ENCODE assay signal across 8 cellular contexts in genomic region chr1:205248793-205249601, GRCh38. TPM values are rescaled to one million over a fixed set of nuclear protein-coding genes. Genes with fewer than 3 reads are reported as not detected.
DNase-seq lines count a peak whose midpoint lies in the region; ATAC-seq, FAIRE-seq and TF ChIP-seq lines count a peak whose summit lies in the region.

No MANE protein-coding gene starts in this region.

- H3K36me3 ChIP-seq in psoas muscle (ENCODE audit: insufficient read depth in 1 of 2, low read depth in 1 of 2) (no peaks in the 10 kb centered on the region), small intestine (ENCODE audit: control insufficient read depth in 2 of 2, insufficient read depth in 2 of 2, low read length in 2 of 2) (no peaks in the 10 kb centered on the region)

- peaks cover 88% of the 10 kb centered on the region for H3K4me1 ChIP-seq in psoas muscle
- H3K4me1 ChIP-seq in small intestine (ENCODE audit: control insufficient read depth in 2 of 2, insufficient read depth in 1 of 2, low read depth in 1 of 2, low read length in 1 of 2), result peaks cover 0 to 7% of the 10 kb centered on the region in 2 donors

- H3K9me3 ChIP-seq in psoas muscle, result no peaks in the 10 kb centered on the region
- no peaks in the 10 kb centered on the region for H3K9me3 ChIP-seq in small intestine (ENCODE audit: control insufficient read depth, low read depth)

- H3K27me3 ChIP-seq in psoas muscle (ENCODE audit: insufficient read depth in 3 of 3, low read length in 2 of 3), result no peaks in the 10 kb centered on the region
- H3K27me3 ChIP-seq in small intestine (ENCODE audit: control insufficient read depth in 2 of 2, insufficient read depth in 2 of 2, low read length in 2 of 2), result no peaks in the 10 kb centered on the region

- 21 to 51% (median 30%) methylated on average over 11 of the region's 11 CpGs for WGBS in psoas muscle, 3 donors
- WGBS in small intestine, 3 donors, result 17 to 30% (median 29%) methylated on average over 11 of the region's 11 CpGs

- DNase-seq in DMS 273 treated with DMSO at 0.1 percent for 48 hours (lab: John Stamatoyannopoulos, UW) (peak; percentile 44), cardiac septum (ENCODE audit: low spot score) (peak; percentile 82), psoas muscle (peak in 1 of 2 donors; percentile 67), SKM-1 treated with dmso at 0.1 percent for 144 hours (lab: John Stamatoyannopoulos, UW; ENCODE audit: unreplicated experiment) (no peak), small intestine (no peak)

- intact Hi-C loops in cardiac septum (cut with DNase I), result no loop called here
- intact Hi-C loops in psoas muscle (cut with DNase I), result no loop called here

- H3K27ac ChIP-seq in psoas muscle (peak overlapping the region; percentile 84), small intestine (ENCODE audit: low read depth in 1 of 2, low read length in 1 of 2) (peak overlapping the region in 1 of 2 donors; percentile 31)

- peak; percentile 64 for ATAC-seq in SK-N-SH treated with all-trans-retinoic acid at 6 μM for 48 hours
- no peak for ATAC-seq in psoas muscle
- no peak for ATAC-seq in GM19351 (IDR thresholded peaks at IDR 0.05; ENCODE audit: unreplicated experiment)
- ATAC-seq in HG03432 (IDR thresholded peaks at IDR 0.05; ENCODE audit: unreplicated experiment), result no peak

- no peak for TF ChIP-seq CTCF in psoas muscle (IDR thresholded peaks at IDR 0.05)

- no peak for FAIRE-seq in small intestine (lab: Jason Lieb, UNC)

- H3K4me3 ChIP-seq in psoas muscle (no peak overlapping the region), small intestine (ENCODE audit: low read depth in 1 of 2, low read length in 2 of 2) (no peak overlapping the region)

TF ChIP-seq in SK-N-SH treated with all-trans-retinoic acid at 6 μM for 48 hours, 23 proteins besides CTCF, POLR2A, EP300 and RAD21:
- no peak for TF ChIP-seq ZNF70 (CRISPR knock-in tag; IDR thresholded peaks at IDR 0.05)
- TF ChIP-seq, protein P1, sequence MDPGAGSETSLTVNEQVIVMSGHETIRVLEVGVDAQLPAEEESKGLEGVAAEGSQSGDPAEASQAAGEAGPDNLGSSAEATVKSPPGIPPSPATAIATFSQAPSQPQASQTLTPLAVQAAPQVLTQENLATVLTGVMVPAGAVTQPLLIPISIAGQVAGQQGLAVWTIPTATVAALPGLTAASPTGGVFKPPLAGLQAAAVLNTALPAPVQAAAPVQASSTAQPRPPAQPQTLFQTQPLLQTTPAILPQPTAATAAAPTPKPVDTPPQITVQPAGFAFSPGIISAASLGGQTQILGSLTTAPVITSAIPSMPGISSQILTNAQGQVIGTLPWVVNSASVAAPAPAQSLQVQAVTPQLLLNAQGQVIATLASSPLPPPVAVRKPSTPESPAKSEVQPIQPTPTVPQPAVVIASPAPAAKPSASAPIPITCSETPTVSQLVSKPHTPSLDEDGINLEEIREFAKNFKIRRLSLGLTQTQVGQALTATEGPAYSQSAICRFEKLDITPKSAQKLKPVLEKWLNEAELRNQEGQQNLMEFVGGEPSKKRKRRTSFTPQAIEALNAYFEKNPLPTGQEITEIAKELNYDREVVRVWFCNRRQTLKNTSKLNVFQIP (CRISPR knock-in tag; IDR thresholded peaks at IDR 0.05; ENCODE audit: borderline replicate concordance, low read depth), result no peak
- no peak for TF ChIP-seq ARNTL (CRISPR knock-in tag; IDR thresholded peaks at IDR 0.05; ENCODE audit: borderline replicate concordance, low read depth)
- TF ChIP-seq, protein P2, sequence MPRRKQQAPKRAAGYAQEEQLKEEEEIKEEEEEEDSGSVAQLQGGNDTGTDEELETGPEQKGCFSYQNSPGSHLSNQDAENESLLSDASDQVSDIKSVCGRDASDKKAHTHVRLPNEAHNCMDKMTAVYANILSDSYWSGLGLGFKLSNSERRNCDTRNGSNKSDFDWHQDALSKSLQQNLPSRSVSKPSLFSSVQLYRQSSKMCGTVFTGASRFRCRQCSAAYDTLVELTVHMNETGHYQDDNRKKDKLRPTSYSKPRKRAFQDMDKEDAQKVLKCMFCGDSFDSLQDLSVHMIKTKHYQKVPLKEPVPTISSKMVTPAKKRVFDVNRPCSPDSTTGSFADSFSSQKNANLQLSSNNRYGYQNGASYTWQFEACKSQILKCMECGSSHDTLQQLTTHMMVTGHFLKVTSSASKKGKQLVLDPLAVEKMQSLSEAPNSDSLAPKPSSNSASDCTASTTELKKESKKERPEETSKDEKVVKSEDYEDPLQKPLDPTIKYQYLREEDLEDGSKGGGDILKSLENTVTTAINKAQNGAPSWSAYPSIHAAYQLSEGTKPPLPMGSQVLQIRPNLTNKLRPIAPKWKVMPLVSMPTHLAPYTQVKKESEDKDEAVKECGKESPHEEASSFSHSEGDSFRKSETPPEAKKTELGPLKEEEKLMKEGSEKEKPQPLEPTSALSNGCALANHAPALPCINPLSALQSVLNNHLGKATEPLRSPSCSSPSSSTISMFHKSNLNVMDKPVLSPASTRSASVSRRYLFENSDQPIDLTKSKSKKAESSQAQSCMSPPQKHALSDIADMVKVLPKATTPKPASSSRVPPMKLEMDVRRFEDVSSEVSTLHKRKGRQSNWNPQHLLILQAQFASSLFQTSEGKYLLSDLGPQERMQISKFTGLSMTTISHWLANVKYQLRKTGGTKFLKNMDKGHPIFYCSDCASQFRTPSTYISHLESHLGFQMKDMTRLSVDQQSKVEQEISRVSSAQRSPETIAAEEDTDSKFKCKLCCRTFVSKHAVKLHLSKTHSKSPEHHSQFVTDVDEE (CRISPR knock-in tag; IDR thresholded peaks at IDR 0.05), result no peak
- no peak for TF ChIP-seq TCF4 (CRISPR knock-in tag; IDR thresholded peaks at IDR 0.05; ENCODE audit: borderline replicate concordance)

RNA-seq across cellular contexts. Expression of gene TMCC2, which starts 21.3 kb away (rescaled TPM):
- total RNA-seq in cardiac septum, result 4.0 TPM
- 10 to 100 TPM in 1 of 4 donors, 1 to 10 TPM in 3; 3.4 to 21.4 (median 6.9) TPM for total RNA-seq in psoas muscle
- 10 to 100 TPM in 1 of 3 donors, 1 to 10 TPM in 1, under 1 TPM in 1; 0.66 to 17.5 (median 4.3) TPM for polyA plus RNA-seq in psoas muscle
- 1 to 10 TPM in 1 of 3 donors, under 1 TPM in 2; 0.54 to 1.7 (median 0.67) TPM for polyA plus RNA-seq in small intestine

RNA-seq across cellular contexts. Expression of gene DSTYK, which starts 37.5 kb away (rescaled TPM):
- total RNA-seq in cardiac septum (7.3 TPM), psoas muscle (10 to 100 TPM in 3 of 4 donors, 1 to 10 TPM in 1; 10.0 to 22.6 (median 13.9) TPM)
- polyA plus RNA-seq in psoas muscle (10 to 100 TPM in 1 of 3 donors, 1 to 10 TPM in 2; 2.3 to 19.3 (median 5.2) TPM), small intestine (1 to 10 TPM; 1.1 to 3.5 (median 1.1) TPM)

Comparison
In these comparisons a context has a peak if more than half of its experiments do, and no peak if none do; other contexts are left out.
1. DNase-seq: peak in DMS 273 treated with DMSO at 0.1 percent for 48 hours (single experiment) and cardiac septum (single experiment); none in SKM-1 treated with dmso at 0.1 percent for 144 hours (single experiment) and small intestine (single experiment).